ENCODE assay signal across 1 cellular context in the genomic region with DNA sequence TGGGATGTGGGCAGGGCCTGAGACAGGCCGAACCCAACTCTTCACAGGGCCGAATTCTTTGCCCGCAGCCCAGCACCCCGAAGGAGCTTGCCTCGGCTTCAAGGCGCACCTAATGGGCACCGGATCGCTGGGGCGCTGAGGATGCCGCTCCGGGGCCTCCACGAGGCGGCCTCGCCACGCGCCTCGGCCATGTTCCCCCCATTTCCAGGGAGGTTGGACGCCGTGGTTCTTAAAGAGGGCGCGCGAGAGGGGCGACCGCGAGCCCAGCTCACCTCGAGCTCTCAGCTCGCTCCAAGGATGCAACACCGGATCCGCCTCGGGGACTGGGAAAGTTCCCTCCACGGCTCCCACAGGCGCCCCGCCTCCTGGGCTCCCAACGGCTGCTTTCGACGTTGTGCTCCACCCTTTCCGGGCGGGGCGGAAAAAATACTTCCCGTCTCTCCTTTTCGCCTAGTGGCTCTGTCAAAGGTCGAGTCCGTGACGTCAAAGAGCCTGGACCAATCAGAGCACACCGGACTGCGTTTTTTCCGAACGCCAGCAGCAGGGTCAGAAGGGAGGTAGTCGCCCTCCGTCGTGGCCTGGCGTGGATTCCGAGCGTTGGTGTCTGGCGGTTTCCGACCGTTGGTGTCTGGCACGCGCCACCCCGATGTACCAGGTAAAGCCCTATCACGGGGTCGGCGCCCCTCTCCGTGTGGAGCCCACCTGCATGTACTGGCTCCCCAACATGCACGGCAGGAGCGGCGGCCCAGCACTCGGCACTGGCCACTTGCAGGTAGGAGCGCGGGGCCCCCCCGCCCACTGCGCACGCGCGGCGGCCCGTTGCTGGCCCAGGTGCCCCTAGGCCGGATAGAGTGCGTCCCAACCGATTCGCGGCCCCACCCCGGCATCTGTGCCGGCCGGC.
TF ChIP-seq lines count a peak whose summit lies in the region.

No MANE protein-coding gene starts in this region.

TF ChIP-seq in HepG2, 621 proteins besides CTCF, POLR2A, EP300 and RAD21 (continued from another document and continues in another):
- TF ChIP-seq, protein P1, sequence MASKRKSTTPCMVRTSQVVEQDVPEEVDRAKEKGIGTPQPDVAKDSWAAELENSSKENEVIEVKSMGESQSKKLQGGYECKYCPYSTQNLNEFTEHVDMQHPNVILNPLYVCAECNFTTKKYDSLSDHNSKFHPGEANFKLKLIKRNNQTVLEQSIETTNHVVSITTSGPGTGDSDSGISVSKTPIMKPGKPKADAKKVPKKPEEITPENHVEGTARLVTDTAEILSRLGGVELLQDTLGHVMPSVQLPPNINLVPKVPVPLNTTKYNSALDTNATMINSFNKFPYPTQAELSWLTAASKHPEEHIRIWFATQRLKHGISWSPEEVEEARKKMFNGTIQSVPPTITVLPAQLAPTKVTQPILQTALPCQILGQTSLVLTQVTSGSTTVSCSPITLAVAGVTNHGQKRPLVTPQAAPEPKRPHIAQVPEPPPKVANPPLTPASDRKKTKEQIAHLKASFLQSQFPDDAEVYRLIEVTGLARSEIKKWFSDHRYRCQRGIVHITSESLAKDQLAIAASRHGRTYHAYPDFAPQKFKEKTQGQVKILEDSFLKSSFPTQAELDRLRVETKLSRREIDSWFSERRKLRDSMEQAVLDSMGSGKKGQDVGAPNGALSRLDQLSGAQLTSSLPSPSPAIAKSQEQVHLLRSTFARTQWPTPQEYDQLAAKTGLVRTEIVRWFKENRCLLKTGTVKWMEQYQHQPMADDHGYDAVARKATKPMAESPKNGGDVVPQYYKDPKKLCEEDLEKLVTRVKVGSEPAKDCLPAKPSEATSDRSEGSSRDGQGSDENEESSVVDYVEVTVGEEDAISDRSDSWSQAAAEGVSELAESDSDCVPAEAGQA (IDR thresholded peaks at IDR 0.05; ENCODE audit: low read depth): peak; percentile 59; the same call in 1 of the 2 replicates
- TF ChIP-seq, protein P1 (CRISPR knock-in tag; IDR thresholded peaks at IDR 0.05; ENCODE audit: borderline replicate concordance): peak; percentile 56; the same call in 1 of the 2 replicates
- TF ChIP-seq ZFX (CRISPR knock-in tag; IDR thresholded peaks at IDR 0.05; ENCODE audit: low read depth): peak; percentile 98
- TF ChIP-seq ZNF784 (CRISPR knock-in tag; IDR thresholded peaks at IDR 0.05; ENCODE audit: borderline replicate concordance): peak; percentile 77; the same call in 1 of the 2 replicates
- peak; percentile 73 for TF ChIP-seq HNRNPLL (IDR thresholded peaks at IDR 0.05; ENCODE audit: low read depth, low read length, poor library complexity, severe bottlenecking)
- peak; percentile 95 for TF ChIP-seq ZFY (CRISPR knock-in tag; IDR thresholded peaks at IDR 0.05)
- peak; percentile 83 for TF ChIP-seq MEF2D (CRISPR knock-in tag; IDR thresholded peaks at IDR 0.05)
- TF ChIP-seq PCBP1 (IDR thresholded peaks at IDR 0.05; ENCODE audit: borderline replicate concordance, low read depth, low read length): 0 out of 2 replicates have a peak, but pooled peaks have one; percentile 25
- peak; percentile 39; the same call in 1 of the 2 replicates for TF ChIP-seq ZMYM3 (CRISPR knock-in tag; IDR thresholded peaks at IDR 0.05)
- peak; percentile 67 for TF ChIP-seq MED1 (CRISPR knock-in tag; IDR thresholded peaks at IDR 0.05)
- TF ChIP-seq, protein P2, sequence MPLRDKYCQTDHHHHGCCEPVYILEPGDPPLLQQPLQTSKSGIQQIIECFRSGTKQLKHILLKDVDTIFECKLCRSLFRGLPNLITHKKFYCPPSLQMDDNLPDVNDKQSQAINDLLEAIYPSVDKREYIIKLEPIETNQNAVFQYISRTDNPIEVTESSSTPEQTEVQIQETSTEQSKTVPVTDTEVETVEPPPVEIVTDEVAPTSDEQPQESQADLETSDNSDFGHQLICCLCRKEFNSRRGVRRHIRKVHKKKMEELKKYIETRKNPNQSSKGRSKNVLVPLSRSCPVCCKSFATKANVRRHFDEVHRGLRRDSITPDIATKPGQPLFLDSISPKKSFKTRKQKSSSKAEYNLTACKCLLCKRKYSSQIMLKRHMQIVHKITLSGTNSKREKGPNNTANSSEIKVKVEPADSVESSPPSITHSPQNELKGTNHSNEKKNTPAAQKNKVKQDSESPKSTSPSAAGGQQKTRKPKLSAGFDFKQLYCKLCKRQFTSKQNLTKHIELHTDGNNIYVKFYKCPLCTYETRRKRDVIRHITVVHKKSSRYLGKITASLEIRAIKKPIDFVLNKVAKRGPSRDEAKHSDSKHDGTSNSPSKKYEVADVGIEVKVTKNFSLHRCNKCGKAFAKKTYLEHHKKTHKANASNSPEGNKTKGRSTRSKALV (CRISPR knock-in tag; IDR thresholded peaks at IDR 0.05): peak; percentile 61; the same call in 1 of the 2 replicates
- peak; percentile 73; the same call in 1 of the 2 replicates for TF ChIP-seq ZNF232 (CRISPR knock-in tag; IDR thresholded peaks at IDR 0.05; ENCODE audit: borderline replicate concordance)
- TF ChIP-seq, protein P3, sequence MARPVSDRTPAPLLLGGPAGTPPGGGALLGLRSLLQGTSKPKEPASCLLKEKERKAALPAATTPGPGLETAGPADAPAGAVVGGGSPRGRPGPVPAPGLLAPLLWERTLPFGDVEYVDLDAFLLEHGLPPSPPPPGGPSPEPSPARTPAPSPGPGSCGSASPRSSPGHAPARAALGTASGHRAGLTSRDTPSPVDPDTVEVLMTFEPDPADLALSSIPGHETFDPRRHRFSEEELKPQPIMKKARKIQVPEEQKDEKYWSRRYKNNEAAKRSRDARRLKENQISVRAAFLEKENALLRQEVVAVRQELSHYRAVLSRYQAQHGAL (CRISPR knock-in tag; IDR thresholded peaks at IDR 0.05; ENCODE audit: not compliant biosample characterization): peak; percentile 55
- TF ChIP-seq ZNF335 (CRISPR knock-in tag; IDR thresholded peaks at IDR 0.05): peak; percentile 53; the same call in 1 of the 2 replicates
- TF ChIP-seq ZNF549 (CRISPR knock-in tag; IDR thresholded peaks at IDR 0.05): peak; percentile 63; the same call in 1 of the 2 replicates
- TF ChIP-seq NCOR1 (IDR thresholded peaks at IDR 0.05; ENCODE audit: borderline replicate concordance, low read length): peak; percentile 31; the same call in 1 of the 2 replicates
- peak; percentile 30 for TF ChIP-seq PHF5A (CRISPR knock-in tag; IDR thresholded peaks at IDR 0.05; ENCODE audit: low read depth, unreplicated experiment)
- peak; percentile 59; the same call in 1 of the 2 replicates for TF ChIP-seq ZNF768 (CRISPR knock-in tag; IDR thresholded peaks at IDR 0.05)
- TF ChIP-seq, protein P4, sequence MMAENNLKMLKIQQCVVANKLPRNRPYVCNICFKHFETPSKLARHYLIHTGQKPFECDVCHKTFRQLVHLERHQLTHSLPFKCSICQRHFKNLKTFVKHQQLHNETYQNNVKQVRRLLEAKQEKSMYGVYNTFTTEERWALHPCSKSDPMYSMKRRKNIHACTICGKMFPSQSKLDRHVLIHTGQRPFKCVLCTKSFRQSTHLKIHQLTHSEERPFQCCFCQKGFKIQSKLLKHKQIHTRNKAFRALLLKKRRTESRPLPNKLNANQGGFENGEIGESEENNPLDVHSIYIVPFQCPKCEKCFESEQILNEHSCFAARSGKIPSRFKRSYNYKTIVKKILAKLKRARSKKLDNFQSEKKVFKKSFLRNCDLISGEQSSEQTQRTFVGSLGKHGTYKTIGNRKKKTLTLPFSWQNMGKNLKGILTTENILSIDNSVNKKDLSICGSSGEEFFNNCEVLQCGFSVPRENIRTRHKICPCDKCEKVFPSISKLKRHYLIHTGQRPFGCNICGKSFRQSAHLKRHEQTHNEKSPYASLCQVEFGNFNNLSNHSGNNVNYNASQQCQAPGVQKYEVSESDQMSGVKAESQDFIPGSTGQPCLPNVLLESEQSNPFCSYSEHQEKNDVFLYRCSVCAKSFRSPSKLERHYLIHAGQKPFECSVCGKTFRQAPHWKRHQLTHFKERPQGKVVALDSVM (CRISPR knock-in tag; IDR thresholded peaks at IDR 0.05): peak; percentile 41; the same call in 1 of the 2 replicates
- peak; percentile 41; the same call in 1 of the 2 replicates for TF ChIP-seq ZNF724P (CRISPR knock-in tag; IDR thresholded peaks at IDR 0.05; ENCODE audit: borderline replicate concordance)
- 0 out of 2 replicates have a peak, but pooled peaks have one; percentile 54 for TF ChIP-seq IRF9 (CRISPR knock-in tag; IDR thresholded peaks at IDR 0.05; ENCODE audit: borderline replicate concordance)
- TF ChIP-seq, protein P5, sequence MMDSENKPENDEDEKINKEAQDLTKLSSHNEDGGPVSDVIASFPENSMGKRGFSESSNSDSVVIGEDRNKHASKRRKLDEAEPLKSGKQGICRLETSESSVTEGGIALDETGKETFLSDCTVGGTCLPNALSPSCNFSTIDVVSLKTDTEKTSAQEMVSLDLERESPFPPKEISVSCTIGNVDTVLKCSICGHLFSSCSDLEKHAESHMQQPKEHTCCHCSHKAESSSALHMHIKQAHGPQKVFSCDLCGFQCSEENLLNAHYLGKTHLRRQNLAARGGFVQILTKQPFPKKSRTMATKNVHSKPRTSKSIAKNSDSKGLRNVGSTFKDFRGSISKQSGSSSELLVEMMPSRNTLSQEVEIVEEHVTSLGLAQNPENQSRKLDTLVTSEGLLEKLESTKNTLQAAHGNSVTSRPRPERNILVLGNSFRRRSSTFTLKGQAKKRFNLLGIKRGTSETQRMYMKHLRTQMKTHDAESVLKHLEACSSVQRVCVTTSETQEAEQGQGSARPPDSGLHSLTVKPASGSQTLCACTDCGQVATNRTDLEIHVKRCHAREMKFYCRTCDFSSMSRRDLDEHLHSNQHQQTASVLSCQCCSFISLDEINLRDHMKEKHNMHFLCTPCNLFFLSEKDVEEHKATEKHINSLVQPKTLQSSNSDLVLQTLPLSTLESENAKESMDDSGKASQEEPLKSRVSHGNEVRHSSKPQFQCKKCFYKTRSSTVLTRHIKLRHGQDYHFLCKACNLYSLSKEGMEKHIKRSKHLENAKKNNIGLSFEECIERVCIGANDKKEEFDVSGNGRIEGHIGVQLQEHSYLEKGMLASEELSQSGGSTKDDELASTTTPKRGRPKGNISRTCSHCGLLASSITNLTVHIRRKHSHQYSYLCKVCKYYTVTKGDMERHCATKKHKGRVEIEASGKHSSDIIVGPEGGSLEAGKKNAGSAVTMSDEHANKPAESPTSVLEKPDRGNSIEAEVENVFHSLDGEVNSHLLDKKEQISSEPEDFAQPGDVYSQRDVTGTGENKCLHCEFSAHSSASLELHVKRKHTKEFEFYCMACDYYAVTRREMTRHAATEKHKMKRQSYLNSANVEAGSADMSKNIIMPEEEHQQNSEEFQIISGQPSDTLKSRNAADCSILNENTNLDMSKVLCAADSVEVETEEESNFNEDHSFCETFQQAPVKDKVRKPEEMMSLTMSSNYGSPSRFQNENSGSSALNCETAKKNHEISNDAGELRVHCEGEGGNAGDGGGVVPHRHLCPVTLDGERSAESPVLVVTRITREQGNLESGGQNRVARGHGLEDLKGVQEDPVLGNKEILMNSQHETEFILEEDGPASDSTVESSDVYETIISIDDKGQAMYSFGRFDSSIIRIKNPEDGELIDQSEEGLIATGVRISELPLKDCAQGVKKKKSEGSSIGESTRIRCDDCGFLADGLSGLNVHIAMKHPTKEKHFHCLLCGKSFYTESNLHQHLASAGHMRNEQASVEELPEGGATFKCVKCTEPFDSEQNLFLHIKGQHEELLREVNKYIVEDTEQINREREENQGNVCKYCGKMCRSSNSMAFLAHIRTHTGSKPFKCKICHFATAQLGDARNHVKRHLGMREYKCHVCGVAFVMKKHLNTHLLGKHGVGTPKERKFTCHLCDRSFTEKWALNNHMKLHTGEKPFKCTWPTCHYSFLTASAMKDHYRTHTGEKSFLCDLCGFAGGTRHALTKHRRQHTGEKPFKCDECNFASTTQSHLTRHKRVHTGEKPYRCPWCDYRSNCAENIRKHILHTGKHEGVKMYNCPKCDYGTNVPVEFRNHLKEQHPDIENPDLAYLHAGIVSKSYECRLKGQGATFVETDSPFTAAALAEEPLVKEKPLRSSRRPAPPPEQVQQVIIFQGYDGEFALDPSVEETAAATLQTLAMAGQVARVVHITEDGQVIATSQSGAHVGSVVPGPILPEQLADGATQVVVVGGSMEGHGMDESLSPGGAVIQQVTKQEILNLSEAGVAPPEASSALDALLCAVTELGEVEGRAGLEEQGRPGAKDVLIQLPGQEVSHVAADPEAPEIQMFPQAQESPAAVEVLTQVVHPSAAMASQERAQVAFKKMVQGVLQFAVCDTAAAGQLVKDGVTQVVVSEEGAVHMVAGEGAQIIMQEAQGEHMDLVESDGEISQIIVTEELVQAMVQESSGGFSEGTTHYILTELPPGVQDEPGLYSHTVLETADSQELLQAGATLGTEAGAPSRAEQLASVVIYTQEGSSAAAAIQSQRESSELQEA (CRISPR knock-in tag; IDR thresholded peaks at IDR 0.05; ENCODE audit: not compliant biosample characterization): peak; percentile 87
